Comparison of ENCODE assay signal across 17 cellular contexts in genomic region chr11:128564642-128565245, GRCh38.
"Had no signal": no experiment of that assay in that cellular context is flagged by ENCODE, and none has a peak within 500 bp of the region (broad histone marks: within the 10 kb centered on the region; RNA-seq: fewer than 3 reads in every experiment).

No MANE protein-coding gene starts in this region.

- H3K27ac ChIP-seq: adrenal gland, dorsolateral prefrontal cortex, prostate gland, right lobe of liver, testis, upper lobe of right lung had no signal

- H3K9me3 Mint-ChIP-seq: activated CD4-positive, alpha-beta memory T cell treated with anti-CD3 and anti-CD28 coated beads, Interleukin-2, amount 10 ng/mL, durations not matched to agents 7 days and 5 days; activated T-cell treated with anti-CD3 and anti-CD28 coated beads, Interleukin-2, amount 50 U/mL, for 4 hours; nephron progenitor cell had no signal

- H3K27me3 ChIP-seq: adrenal gland, right lobe of liver, stomach, testis, upper lobe of right lung had no signal

- H3K9me3 ChIP-seq: adrenal gland, prostate gland, right lobe of liver, stomach, testis, upper lobe of right lung had no signal

- H3K4me1 ChIP-seq: adrenal gland, prostate gland, testis had no signal

- H3K27me3 Mint-ChIP-seq: activated CD4-positive, alpha-beta memory T cell treated with anti-CD3 and anti-CD28 coated beads, Interleukin-2, amount 10 ng/mL, durations not matched to agents 7 days and 5 days had no signal

- ATAC-seq: activated T-cell treated with anti-CD3 and anti-CD28 coated beads, Interleukin-2, amount 50 U/mL, for 4 hours had no signal

- H3K27ac Mint-ChIP-seq: activated CD4-positive, alpha-beta memory T cell treated with anti-CD3 and anti-CD28 coated beads, Interleukin-2, amount 10 ng/mL, durations not matched to agents 7 days and 5 days; nephron progenitor cell had no signal

- H3K4me3 Mint-ChIP-seq: activated CD4-positive, alpha-beta memory T cell treated with anti-CD3 and anti-CD28 coated beads, Interleukin-2, amount 10 ng/mL, durations not matched to agents 7 days and 5 days; activated T-cell treated with anti-CD3 and anti-CD28 coated beads, Interleukin-2, amount 50 U/mL, for 4 hours; nephron progenitor cell had no signal

- DNase-seq: activated CD4-positive, alpha-beta memory T cell treated with anti-CD3 and anti-CD28 coated beads, Interleukin-2, amount 10 ng/mL, durations not matched to agents 7 days and 5 days; activated CD4-positive, alpha-beta T cell treated with anti-CD3 and anti-CD28 coated beads for 4 hours; activated effector memory CD4-positive, alpha-beta T cell treated with Interleukin-2 at 50 U/mL for 16 hours; activated naive CD4-positive, alpha-beta T cell treated with anti-CD3 and anti-CD28 coated beads, Interleukin-2, amount 50 U/mL, for 16 hours; activated T-cell treated with anti-CD3 and anti-CD28 coated beads, Interleukin-2, amount 50 U/mL, for 4 hours; adrenal gland; dorsolateral prefrontal cortex; hippocampal formation; kidney; left ventricle myocardium superior; nephron progenitor cell; right lobe of liver; stomach; testis; upper lobe of right lung had no signal

- H3K4me3 ChIP-seq: adrenal gland, dorsolateral prefrontal cortex, prostate gland, right lobe of liver, smooth muscle cell, stomach, testis, upper lobe of right lung had no signal

- H3K36me3 ChIP-seq: adrenal gland, prostate gland, right lobe of liver, stomach, upper lobe of right lung had no signal

- H3K4me2 ChIP-seq: smooth muscle cell had no signal
